10 cellular contexts compared by ENCODE assay signal in the genomic region with DNA sequence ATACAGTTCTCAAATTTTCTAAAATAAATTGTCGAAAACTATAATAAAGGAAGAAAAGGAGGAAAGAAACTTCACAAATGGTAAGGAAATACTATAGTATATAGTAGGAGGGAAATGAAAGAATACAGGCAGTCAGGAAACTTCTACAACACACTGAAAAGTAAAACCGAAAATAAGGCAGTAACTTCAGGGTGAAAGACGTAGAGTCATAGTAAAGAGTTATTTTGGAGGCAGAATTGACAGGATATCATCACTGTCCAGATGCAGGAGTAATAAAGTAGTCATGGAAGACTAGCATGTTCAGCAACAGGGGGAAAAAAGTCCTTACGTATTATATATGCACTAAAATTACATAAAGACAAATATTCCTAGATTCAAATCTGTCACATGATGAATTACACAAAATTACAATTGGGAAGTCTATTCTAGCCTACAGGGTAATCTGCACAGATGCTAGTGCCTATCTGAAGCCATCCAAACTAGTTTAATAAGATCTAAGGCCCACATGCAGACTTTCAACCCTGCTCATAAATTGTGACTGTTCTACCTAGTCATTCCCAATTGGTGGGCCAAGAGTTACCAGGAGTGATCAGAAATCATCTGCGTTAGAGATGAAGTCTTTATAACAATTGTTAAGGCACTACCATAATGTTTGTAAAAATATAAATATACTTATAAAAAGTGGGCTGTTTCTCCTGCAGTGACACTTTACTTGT.
DNase-seq lines count a peak whose midpoint lies in the region; ATAC-seq and FAIRE-seq lines count a peak whose summit lies in the region.
"Had no signal": no experiment of that assay in that cellular context is flagged by ENCODE, and none has a peak within 500 bp of the region (broad histone marks: within the 10 kb centered on the region; RNA-seq: fewer than 3 reads in every experiment).

No MANE protein-coding gene starts in this region.

- H3K27ac Mint-ChIP-seq in effector memory CD8-positive, alpha-beta T cell, result peak overlapping the region; percentile 24 to 29

- H3K4me1 Mint-ChIP-seq in effector memory CD8-positive, alpha-beta T cell (ENCODE audit: low read depth in 2 of 2), result peaks cover 15 to 35% of the 10 kb centered on the region in 2 donors

- peaks cover 12% of the 10 kb centered on the region for H3K36me3 Mint-ChIP-seq in effector memory CD8-positive, alpha-beta T cell (ENCODE audit: insufficient read depth)

- H3K4me3 Mint-ChIP-seq in effector memory CD8-positive, alpha-beta T cell, result peak overlapping the region; percentile 28 to 36

- no peaks in the 10 kb centered on the region for H3K27me3 Mint-ChIP-seq in effector memory CD8-positive, alpha-beta T cell

- no peaks in the 10 kb centered on the region for H3K9me3 Mint-ChIP-seq in effector memory CD8-positive, alpha-beta T cell

- DNase-seq in GM18507 (ENCODE audit: extremely low spot score, insufficient read length, low read depth) (no peak), NCI-H1105 (lab: John Stamatoyannopoulos, UW) (no peak), SKM-1 (lab: John Stamatoyannopoulos, UW; ENCODE audit: unreplicated experiment) (no peak), NCI-H2081 treated with DMSO at 0.1 percent for 48 hours (lab: John Stamatoyannopoulos, UW) (no peak), EL (no peak)
- no peak for DNase-seq in effector memory CD8-positive, alpha-beta T cell
- DNase-seq: NCI-H1092 treated with DMSO at 0.1 percent for 48 hours, ovary had no signal

- FAIRE-seq in GM18507 (lab: Jason Lieb, UNC), result peak; percentile 77

- ATAC-seq in GM21528 (IDR thresholded peaks at IDR 0.05; ENCODE audit: low FRiP score, unreplicated experiment), result peak; percentile 76
- ATAC-seq in HG03469 (IDR thresholded peaks at IDR 0.05; ENCODE audit: unreplicated experiment), result peak; percentile 77
- ATAC-seq in effector memory CD8-positive, alpha-beta T cell (replicated peaks), result peak; percentile 76
